In genomic region chr3:190120161-190121060, GRCh38 we compare ENCODE assay signal across 8 cellular contexts. TPM values are rescaled to one million over a fixed set of nuclear protein-coding genes. Genes with fewer than 3 reads are reported as not detected.
DNase-seq lines count a peak whose midpoint lies in the region; ATAC-seq and TF ChIP-seq lines count a peak whose summit lies in the region.

TSS of gene P3H2 (minus strand) at chr3:190120897. CDS start at chr3:190120731, 166 bp downstream.

- 1% methylated on average over 96 to 105 of the region's 105 CpGs for WGBS in aorta, 2 donors

- H3K36me3 ChIP-seq in neuron (ENCODE audit: insufficient read depth, low read length): no peaks in the 10 kb centered on the region
- H3K36me3 ChIP-seq in aorta (ENCODE audit: control insufficient read depth in 1 of 2, insufficient read depth in 2 of 2, low read length in 1 of 2): no peaks in the 10 kb centered on the region

- peak; percentile 77 for DNase-seq in AG09319 (ENCODE audit: extremely low read depth, low read depth)
- DNase-seq in NCI-H526 (lab: John Stamatoyannopoulos, UW): peak; percentile 72 to 91
- peak; percentile 39 for DNase-seq in activated naive CD8-positive, alpha-beta T cell treated with anti-CD3 and anti-CD28 coated beads, Interleukin-2, amount 10 ng/mL, durations not matched to agents 7 days and 5 days
- DNase-seq in head of caudate nucleus: peak; percentile 61 to 93 (median 85)
- peak; percentile 92 to 93 for DNase-seq in aorta

- H3K27ac ChIP-seq in aorta (ENCODE audit: low read depth in 1 of 2, low read length in 2 of 2): peak within 1 kb of the TSS in 1 of 2 donors; percentile 73

- H3K27me3 Mint-ChIP-seq in activated naive CD8-positive, alpha-beta T cell treated with anti-CD3 and anti-CD28 coated beads, Interleukin-2, amount 10 ng/mL, durations not matched to agents 7 days and 5 days: peaks cover 57% of the 10 kb centered on the region

- H3K4me1 ChIP-seq in neuron (ENCODE audit: insufficient read depth, low read length) (peaks cover 8% of the 10 kb centered on the region), aorta (ENCODE audit: control insufficient read depth in 1 of 2, insufficient read depth in 2 of 2, low read length in 2 of 2) (peaks cover 0 to 9% of the 10 kb centered on the region in 2 donors)

- H3K9me3 Mint-ChIP-seq in activated naive CD8-positive, alpha-beta T cell treated with anti-CD3 and anti-CD28 coated beads, Interleukin-2, amount 10 ng/mL, durations not matched to agents 7 days and 5 days: no peaks in the 10 kb centered on the region

- H3K27me3 ChIP-seq in neuron (ENCODE audit: insufficient read depth, low read length) (no peaks in the 10 kb centered on the region), aorta (ENCODE audit: control insufficient read depth in 1 of 2, insufficient read depth in 2 of 2, low read length in 1 of 2) (no peaks in the 10 kb centered on the region)

- peak within 1 kb of the TSS; percentile 47 for H3K4me3 Mint-ChIP-seq in activated naive CD8-positive, alpha-beta T cell treated with anti-CD3 and anti-CD28 coated beads, Interleukin-2, amount 10 ng/mL, durations not matched to agents 7 days and 5 days

- no peak within 1 kb of the TSS for H3K27ac Mint-ChIP-seq in activated naive CD8-positive, alpha-beta T cell treated with anti-CD3 and anti-CD28 coated beads, Interleukin-2, amount 10 ng/mL, durations not matched to agents 7 days and 5 days

- TF ChIP-seq CTCF in AG09319 (IDR thresholded peaks at IDR 0.05; ENCODE audit: low read depth, low read length): peak; percentile 77

- intact Hi-C loops in head of caudate nucleus (cut with DNase I) (no loop called here), aorta (cut with DNase I) (loop anchor here (5.0 kb wide), 2 partner anchors 103 to 153 kb away; no protein-coding TSS in a partner anchor)

- peaks cover 4% of the 10 kb centered on the region for H3K4me1 Mint-ChIP-seq in activated naive CD8-positive, alpha-beta T cell treated with anti-CD3 and anti-CD28 coated beads, Interleukin-2, amount 10 ng/mL, durations not matched to agents 7 days and 5 days

- no peaks in the 10 kb centered on the region for H3K9me3 ChIP-seq in neuron (ENCODE audit: low read length)
- no peaks in the 10 kb centered on the region for H3K9me3 ChIP-seq in aorta (ENCODE audit: control insufficient read depth, low read length)

- peak within 1 kb of the TSS; percentile 95 for H2AFZ ChIP-seq in neuron (ENCODE audit: low read depth, low read length)

- peak within 1 kb of the TSS; percentile 75 for H3K4me3 ChIP-seq in neuron (ENCODE audit: low read length)
- peak within 1 kb of the TSS; percentile 75 to 88 for H3K4me3 ChIP-seq in aorta (ENCODE audit: low read length in 2 of 2)

- ATAC-seq in GM18868 (IDR thresholded peaks at IDR 0.05; ENCODE audit: unreplicated experiment) (peak; percentile 81), HG03159 (IDR thresholded peaks at IDR 0.05; ENCODE audit: unreplicated experiment) (peak; percentile 75), aorta (ENCODE audit: low FRiP score) (peak; percentile 95)
- ATAC-seq in activated naive CD8-positive, alpha-beta T cell treated with anti-CD3 and anti-CD28 coated beads, Interleukin-2, amount 10 ng/mL, durations not matched to agents 7 days and 5 days (ENCODE audit: low read depth): peak; percentile 75

- H3K36me3 Mint-ChIP-seq in activated naive CD8-positive, alpha-beta T cell treated with anti-CD3 and anti-CD28 coated beads, Interleukin-2, amount 10 ng/mL, durations not matched to agents 7 days and 5 days: no peaks in the 10 kb centered on the region

- POLR2A ChIA-PET in activated naive CD8-positive, alpha-beta T cell treated with anti-CD3 and anti-CD28 coated beads, Interleukin-2, amount 10 ng/mL, durations not matched to agents 7 days and 5 days (lab: Charles Lee): no interaction called here

RNA-seq across cellular contexts. Expression of gene P3H2, which starts in this region (rescaled TPM):
- total RNA-seq in activated naive CD8-positive, alpha-beta T cell treated with anti-CD3 and anti-CD28 coated beads, Interleukin-2, amount 10 ng/mL, durations not matched to agents 7 days and 5 days: not detected
- total RNA-seq in aorta: 10 to 100 TPM; 23.9 to 25.8 TPM
- polyA plus RNA-seq in aorta: 1 to 10 TPM; 6.1 to 7.5 TPM

Comparison
In these comparisons a context has a peak if more than half of its experiments do, and no peak if none do; other contexts are left out.
1. RNA of gene P3H2 (total RNA-seq): 23.9 to 25.8 TPM in aorta; not detected in activated naive CD8-positive, alpha-beta T cell treated with anti-CD3 and anti-CD28 coated beads, Interleukin-2, amount 10 ng/mL, durations not matched to agents 7 days and 5 days; every median in the first group is over 10 times any median in the second.
2. Peak in DNase-seq and ATAC-seq in activated naive CD8-positive, alpha-beta T cell treated with anti-CD3 and anti-CD28 coated beads, Interleukin-2, amount 10 ng/mL, durations not matched to agents 7 days and 5 days; RNA of the gene not detected or under 1 TPM.
3. DNase-seq: peak in every context shown above with its lines; median percentile 92 in aorta; 85 in head of caudate nucleus; 82 in NCI-H526; 77 in AG09319; 39 in activated naive CD8-positive, alpha-beta T cell treated with anti-CD3 and anti-CD28 coated beads, Interleukin-2, amount 10 ng/mL, durations not matched to agents 7 days and 5 days.
4. Peak in every context shown above with its lines, with median percentiles within 50 percentile points of each other: ATAC-seq.